ENCODE assay signal across 1 cellular context in genomic region chr11:16881074-16881709, GRCh38.
TF ChIP-seq lines count a peak whose summit lies in the region.

No MANE protein-coding gene starts in this region.

TF ChIP-seq in H1, 55 proteins besides CTCF, POLR2A, EP300 and RAD21 (continued from another document):
- no peak for TF ChIP-seq CHD7 (IDR thresholded peaks at IDR 0.05; ENCODE audit: insufficient replicate concordance, low read length)
